Comparison of ENCODE assay signal across 11 cellular contexts in genomic region chrX:21947671-21948070, GRCh38. TPM values are rescaled to one million over a fixed set of nuclear protein-coding genes. Genes with fewer than 3 reads are reported as not detected.
DNase-seq lines count a peak whose midpoint lies in the region; ATAC-seq and TF ChIP-seq lines count a peak whose summit lies in the region.
"Had no signal": no experiment of that assay in that cellular context is flagged by ENCODE, and none has a peak within 500 bp of the region (broad histone marks: within the 10 kb centered on the region; RNA-seq: fewer than 3 reads in every experiment).

No MANE protein-coding gene starts in this region.

- WGBS in mammary epithelial cell (ENCODE audit: low coverage, missing lambda C conversion rate), result 56% methylated on average over 6 of the region's 6 CpGs

- H3K27me3 ChIP-seq in left ventricle myocardium inferior (ENCODE audit: low read depth), result no peaks in the 10 kb centered on the region
- H3K27me3 ChIP-seq in mammary epithelial cell (ENCODE audit: insufficient read depth, low read length), result no peaks in the 10 kb centered on the region
- no peaks in the 10 kb centered on the region for H3K27me3 ChIP-seq in SJCRH30
- H3K27me3 ChIP-seq: ascending aorta had no signal

- dilution Hi-C loops in mammary epithelial cell (cut with HindIII; ENCODE audit: low sequenced_read_pairs), result no loop called here

- peak; percentile 34 for ATAC-seq in mucosa of descending colon

- intact Hi-C loops in left ventricle myocardium inferior (cut with micrococcal nuclease), result no loop called here
- intact Hi-C loops in cardiac septum (cut with DNase I), result loop anchor here (10.0 kb wide), 1 partner anchor 193 kb away; the partner anchor contains the start of gene SMPX
- intact Hi-C loops in mammary epithelial cell (cut with micrococcal nuclease), result no loop called here
- intact Hi-C loops in mucosa of descending colon (cut with DNase I, micrococcal nuclease), result no loop called here

- H3K9me3 ChIP-seq in left ventricle myocardium inferior (replicated peaks) (no peaks in the 10 kb centered on the region), mammary epithelial cell (replicated peaks; ENCODE audit: insufficient read depth, low read length) (no peaks in the 10 kb centered on the region), mucosa of descending colon (no peaks in the 10 kb centered on the region), SJCRH30 (replicated peaks) (no peaks in the 10 kb centered on the region)
- H3K9me3 ChIP-seq: ascending aorta had no signal

- H3K36me3 ChIP-seq in left ventricle myocardium inferior (no peaks in the 10 kb centered on the region), mammary epithelial cell (ENCODE audit: insufficient read depth, low read length) (no peaks in the 10 kb centered on the region), mucosa of descending colon (ENCODE audit: low read depth) (no peaks in the 10 kb centered on the region), SJCRH30 (peaks cover 2% of the 10 kb centered on the region; the same call in 1 of the 2 replicates)
- H3K36me3 ChIP-seq: ascending aorta had no signal

- CTCF ChIA-PET in mammary epithelial cell (lab: Charles Lee; ENCODE audit: low non-redundant PET), result no interaction called here

- no peak for DNase-seq in left ventricle myocardium inferior
- no peak for DNase-seq in cardiac septum (ENCODE audit: low spot score)
- no peak for DNase-seq in mammary epithelial cell
- DNase-seq in mucosa of descending colon, result no peak
- no peak for DNase-seq in SHP77 treated with DMSO at 0.1 percent for 48 hours (lab: John Stamatoyannopoulos, UW)
- no peak for DNase-seq in SJCRH30
- no peak for DNase-seq in OCI-M2 (lab: John Stamatoyannopoulos, UW; ENCODE audit: unreplicated experiment)
- no peak for DNase-seq in NCI-H1694 (lab: John Stamatoyannopoulos, UW)
- DNase-seq: NCI-H2107, NCI-H774 had no signal

- peaks cover 42% of the 10 kb centered on the region for H3K4me1 ChIP-seq in left ventricle myocardium inferior
- peaks cover 43% of the 10 kb centered on the region for H3K4me1 ChIP-seq in mammary epithelial cell (ENCODE audit: insufficient read depth, low read length)
- H3K4me1 ChIP-seq in mucosa of descending colon (ENCODE audit: low read depth), result no peaks in the 10 kb centered on the region
- no peaks in the 10 kb centered on the region for H3K4me1 ChIP-seq in SJCRH30

- H2AFZ ChIP-seq in mammary epithelial cell (ENCODE audit: low read depth, low read length), result no peak overlapping the region

- H3K27ac ChIP-seq in left ventricle myocardium inferior (replicated peaks) (peak overlapping the region; percentile 52), mammary epithelial cell (ENCODE audit: insufficient read depth, low read depth, low read length) (no peak overlapping the region), SJCRH30 (no peak overlapping the region)

- in situ Hi-C loops in mammary epithelial cell (cut with MboI; ENCODE audit: low sequenced_read_pairs in 2 of 2), result loop anchor here in 1 of 2 donors (25.0 kb wide), 1 partner anchor 1435 kb away; no protein-coding TSS in a partner anchor

- TF ChIP-seq CTCF in left ventricle myocardium inferior (IDR thresholded peaks at IDR 0.05; ENCODE audit: borderline replicate concordance) (no peak), mammary epithelial cell (conservative IDR thresholded peaks at IDR 0.05 in 1 of 2, IDR thresholded peaks at IDR 0.05 in 1 of 2; ENCODE audit: extremely low read depth in 1 of 2, insufficient read depth in 1 of 2, low read depth in 1 of 2, low read length in 2 of 2) (no peak), mucosa of descending colon (IDR thresholded peaks at IDR 0.05) (no peak)

- H3K4me2 ChIP-seq in mammary epithelial cell (ENCODE audit: insufficient read depth, low read depth, low read length), result peak overlapping the region; percentile 41

- BruUV-seq in mammary epithelial cell (replicated peaks; lab: Mats Ljungman, UMichigan), result no TSS peak

- no peak overlapping the region for H3K9ac ChIP-seq in mammary epithelial cell (ENCODE audit: insufficient read depth, low read length)

- no peak overlapping the region for H3K4me3 ChIP-seq in left ventricle myocardium inferior
- H3K4me3 ChIP-seq in mammary epithelial cell (replicated peaks in 1 of 3; ENCODE audit: insufficient read depth in 1 of 3, low read depth in 2 of 3, low read length in 3 of 3), result no peak overlapping the region
- no peak overlapping the region for H3K4me3 ChIP-seq in mucosa of descending colon
- H3K4me3 ChIP-seq in SJCRH30, result no peak overlapping the region
- H3K4me3 ChIP-seq: ascending aorta had no signal

- peaks cover 3% of the 10 kb centered on the region for H4K20me1 ChIP-seq in mammary epithelial cell (ENCODE audit: insufficient read depth, low read length)

- peaks cover 99% of the 10 kb centered on the region for H3K79me2 ChIP-seq in mammary epithelial cell (ENCODE audit: insufficient read depth, low read length)

RNA-seq across cellular contexts. Expression of gene SMS, which starts 7.2 kb away (rescaled TPM):
- total RNA-seq in left ventricle myocardium inferior (46.8 TPM), cardiac septum (74.9 TPM), mammary epithelial cell (100 to 1,000 TPM in 1 of 2 donors, 10 to 100 TPM in 1; 63.3 to 128 TPM), mucosa of descending colon (10 to 100 TPM; 42.4 to 71.1 (median 56.1) TPM)
- 90.7 TPM for polyA plus RNA-seq in mammary epithelial cell
- polyA minus RNA-seq in mammary epithelial cell, result 62.2 TPM
- 183 and 196 TPM in 2 replicates for total RNA-seq in SJCRH30 (2014; rRNA removed; shearing (Covaris generic))
